ENCODE assay signal across 1 cellular context in genomic region chr18:48531082-48531403, GRCh38.
A peak's percentile ranks its signal among the peaks of the same experiment; 100 is the strongest.
TF ChIP-seq lines count a peak whose summit lies in the region.

No MANE protein-coding gene starts in this region.

TF ChIP-seq in HepG2, 621 proteins besides CTCF, POLR2A, EP300 and RAD21 (continued from another document):
- TF ChIP-seq ZNF784 (CRISPR knock-in tag; IDR thresholded peaks at IDR 0.05; ENCODE audit: borderline replicate concordance) (no peak), MAFF (IDR thresholded peaks at IDR 0.05; ENCODE audit: low read depth, low read length) (peak; percentile 93)
TF ChIP-seq in HepG2: peak in this region for 2.
